Comparison of ENCODE assay signal across 1 cellular context in the genomic region with DNA sequence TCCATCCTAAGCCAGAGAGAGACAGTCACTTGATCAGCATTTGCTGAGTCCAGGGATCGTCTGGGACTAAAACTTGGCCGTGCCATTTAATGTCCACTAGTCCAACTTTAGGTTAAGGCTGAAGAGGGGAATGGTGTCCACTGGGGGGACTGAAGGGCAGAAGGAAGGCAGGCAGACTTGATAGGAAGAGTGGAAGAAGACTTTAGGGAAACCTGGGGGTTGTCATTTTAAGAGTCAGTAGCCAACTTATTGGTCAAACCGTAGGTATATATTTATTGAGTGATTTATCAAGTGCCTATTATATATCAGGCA.
TF ChIP-seq lines count a peak whose summit lies in the region.

No MANE protein-coding gene starts in this region.

TF ChIP-seq in K562, 482 proteins besides CTCF, POLR2A, EP300 and RAD21:
- no peak for TF ChIP-seq MYNN (IDR thresholded peaks at IDR 0.05)
- no peak for TF ChIP-seq MYNN (CRISPR knock-in tag; IDR thresholded peaks at IDR 0.05)
- TF ChIP-seq HMBOX1 (IDR thresholded peaks at IDR 0.05), result peak; percentile 38; the same call in 1 of the 2 replicates
